In genomic region chr5:72556351-72557146, GRCh38 we compare ENCODE assay signal across 8 cellular contexts. TPM values are rescaled to one million over a fixed set of nuclear protein-coding genes. Genes with fewer than 3 reads are reported as not detected.
A peak's percentile ranks its signal among the peaks of the same experiment; 100 is the strongest.
DNase-seq lines count a peak whose midpoint lies in the region; ATAC-seq, FAIRE-seq and TF ChIP-seq lines count a peak whose summit lies in the region.

No MANE protein-coding gene starts in this region.

- H3K4me1 Mint-ChIP-seq in CD4-positive, alpha-beta T cell (ENCODE audit: low read depth) = peaks cover 10% of the 10 kb centered on the region

- peaks cover 60% of the 10 kb centered on the region for H3K27me3 Mint-ChIP-seq in CD4-positive, alpha-beta T cell

- peak; percentile 88 for FAIRE-seq in GM19239 (lab: Jason Lieb, UNC)

- peak; percentile 41 for ATAC-seq in CD4-positive, alpha-beta T cell (ENCODE audit: poor library complexity)
- peak; percentile 67 for ATAC-seq in HG03378 (IDR thresholded peaks at IDR 0.05; ENCODE audit: unreplicated experiment)
- peak; percentile 89 for ATAC-seq in left colon
- no peak for ATAC-seq in GM18520 (IDR thresholded peaks at IDR 0.05; ENCODE audit: unreplicated experiment)

- no peak for TF ChIP-seq CTCF in CD4-positive, alpha-beta T cell (IDR thresholded peaks at IDR 0.05)
- no peak for TF ChIP-seq CTCF in Peyer's patch (IDR thresholded peaks at IDR 0.05)

- no peak for TF ChIP-seq POLR2A in Peyer's patch (IDR thresholded peaks at IDR 0.05)

- no peaks in the 10 kb centered on the region for H3K36me3 ChIP-seq in Peyer's patch

- H3K36me3 Mint-ChIP-seq in CD4-positive, alpha-beta T cell (ENCODE audit: low read depth) = no peaks in the 10 kb centered on the region

- no peaks in the 10 kb centered on the region for H3K9me3 Mint-ChIP-seq in CD4-positive, alpha-beta T cell

- H3K4me3 Mint-ChIP-seq in CD4-positive, alpha-beta T cell = peak overlapping the region; percentile 77

- CTCF ChIA-PET in CD4-positive, alpha-beta T cell (lab: Charles Lee) = no interaction called here

- no peak overlapping the region for H3K27ac ChIP-seq in CD4-positive, alpha-beta T cell (ENCODE audit: low read depth, low read length)
- H3K27ac ChIP-seq in Peyer's patch (peak overlapping the region; percentile 13 to 65 (median 59)), cingulate gyrus (ENCODE audit: low read depth, low read length) (peak overlapping the region; percentile 41)

- H3K27me3 ChIP-seq in CD4-positive, alpha-beta T cell (ENCODE audit: control insufficient read depth, insufficient read depth, low read length) = peaks cover 11% of the 10 kb centered on the region
- no peaks in the 10 kb centered on the region for H3K27me3 ChIP-seq in Peyer's patch

- peak overlapping the region; percentile 29 to 55 (median 44) for H3K4me3 ChIP-seq in Peyer's patch

- no peaks in the 10 kb centered on the region for H3K9me3 ChIP-seq in CD4-positive, alpha-beta T cell (ENCODE audit: control insufficient read depth, low read length)
- H3K9me3 ChIP-seq in Peyer's patch = no peaks in the 10 kb centered on the region

- H3K4me1 ChIP-seq in Peyer's patch = no peaks in the 10 kb centered on the region

- POLR2A ChIA-PET in CD4-positive, alpha-beta T cell (lab: Charles Lee) = no interaction called here

- intact Hi-C loops in CD4-positive, alpha-beta T cell (cut with DNase I, micrococcal nuclease) = no loop called here
- intact Hi-C loops in left colon (cut with DNase I, micrococcal nuclease) = no loop called here

- peak in 2 of 10 experiments; percentile 0 to 2 for DNase-seq in CD4-positive, alpha-beta T cell
- DNase-seq in GM19239 (ENCODE audit: insufficient read length, low spot score) (peak; percentile 40), Peyer's patch (peak; percentile 42 to 71 (median 61)), left colon (peak; percentile 35 to 59)
- DNase-seq in stimulated activated CD4-positive, alpha-beta T cell treated with anti-CD3 and anti-CD28 coated beads, Interleukin-1b, Interleukin-23, amount 100 ng/mL, for 48 hours = peak; percentile 35

- no peak overlapping the region for H3K27ac Mint-ChIP-seq in CD4-positive, alpha-beta T cell

RNA-seq across cellular contexts. Expression of gene ZNF366, which starts 49.3 kb away (rescaled TPM):
- under 1 TPM; 0.06 to 0.14 TPM for total RNA-seq in CD4-positive, alpha-beta T cell
- 1 to 10 TPM in 2 of 4 donors, under 1 TPM in 2; 0.70 to 2.5 (median 1.3) TPM for total RNA-seq in Peyer's patch
- 1 to 10 TPM in 1 of 2 donors, under 1 TPM in 1; 0.92 to 1.0 TPM for total RNA-seq in left colon
